1 cellular context compared by ENCODE assay signal in genomic region chr4:3803475-3803847, GRCh38.
A peak's percentile ranks its signal among the peaks of the same experiment; 100 is the strongest.
TF ChIP-seq lines count a peak whose summit lies in the region.

No MANE protein-coding gene starts in this region.

TF ChIP-seq in HepG2, 621 proteins besides CTCF, POLR2A, EP300 and RAD21 (continued from another document and continues in another):
- TF ChIP-seq, protein P1, sequence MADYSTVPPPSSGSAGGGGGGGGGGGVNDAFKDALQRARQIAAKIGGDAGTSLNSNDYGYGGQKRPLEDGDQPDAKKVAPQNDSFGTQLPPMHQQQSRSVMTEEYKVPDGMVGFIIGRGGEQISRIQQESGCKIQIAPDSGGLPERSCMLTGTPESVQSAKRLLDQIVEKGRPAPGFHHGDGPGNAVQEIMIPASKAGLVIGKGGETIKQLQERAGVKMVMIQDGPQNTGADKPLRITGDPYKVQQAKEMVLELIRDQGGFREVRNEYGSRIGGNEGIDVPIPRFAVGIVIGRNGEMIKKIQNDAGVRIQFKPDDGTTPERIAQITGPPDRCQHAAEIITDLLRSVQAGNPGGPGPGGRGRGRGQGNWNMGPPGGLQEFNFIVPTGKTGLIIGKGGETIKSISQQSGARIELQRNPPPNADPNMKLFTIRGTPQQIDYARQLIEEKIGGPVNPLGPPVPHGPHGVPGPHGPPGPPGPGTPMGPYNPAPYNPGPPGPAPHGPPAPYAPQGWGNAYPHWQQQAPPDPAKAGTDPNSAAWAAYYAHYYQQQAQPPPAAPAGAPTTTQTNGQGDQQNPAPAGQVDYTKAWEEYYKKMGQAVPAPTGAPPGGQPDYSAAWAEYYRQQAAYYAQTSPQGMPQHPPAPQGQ (CRISPR knock-in tag; IDR thresholded peaks at IDR 0.05; ENCODE audit: borderline replicate concordance), result no peak
- TF ChIP-seq, protein P2, sequence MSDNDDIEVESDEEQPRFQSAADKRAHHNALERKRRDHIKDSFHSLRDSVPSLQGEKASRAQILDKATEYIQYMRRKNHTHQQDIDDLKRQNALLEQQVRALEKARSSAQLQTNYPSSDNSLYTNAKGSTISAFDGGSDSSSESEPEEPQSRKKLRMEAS (IDR thresholded peaks at IDR 0.05), result peak; percentile 36; the same call in 1 of the 2 replicates
- TF ChIP-seq DNMT3B (CRISPR knock-in tag; conservative IDR thresholded peaks at IDR 0.05), result no peak; the same call in 1 of the 2 replicates
- TF ChIP-seq HNRNPK (IDR thresholded peaks at IDR 0.05; ENCODE audit: low read depth, low read length, poor library complexity, severe bottlenecking), result no peak
- no peak for TF ChIP-seq KDM4B (CRISPR knock-in tag; IDR thresholded peaks at IDR 0.05)
- TF ChIP-seq ZNF230 (CRISPR knock-in tag; IDR thresholded peaks at IDR 0.05), result no peak
- TF ChIP-seq, protein P3, sequence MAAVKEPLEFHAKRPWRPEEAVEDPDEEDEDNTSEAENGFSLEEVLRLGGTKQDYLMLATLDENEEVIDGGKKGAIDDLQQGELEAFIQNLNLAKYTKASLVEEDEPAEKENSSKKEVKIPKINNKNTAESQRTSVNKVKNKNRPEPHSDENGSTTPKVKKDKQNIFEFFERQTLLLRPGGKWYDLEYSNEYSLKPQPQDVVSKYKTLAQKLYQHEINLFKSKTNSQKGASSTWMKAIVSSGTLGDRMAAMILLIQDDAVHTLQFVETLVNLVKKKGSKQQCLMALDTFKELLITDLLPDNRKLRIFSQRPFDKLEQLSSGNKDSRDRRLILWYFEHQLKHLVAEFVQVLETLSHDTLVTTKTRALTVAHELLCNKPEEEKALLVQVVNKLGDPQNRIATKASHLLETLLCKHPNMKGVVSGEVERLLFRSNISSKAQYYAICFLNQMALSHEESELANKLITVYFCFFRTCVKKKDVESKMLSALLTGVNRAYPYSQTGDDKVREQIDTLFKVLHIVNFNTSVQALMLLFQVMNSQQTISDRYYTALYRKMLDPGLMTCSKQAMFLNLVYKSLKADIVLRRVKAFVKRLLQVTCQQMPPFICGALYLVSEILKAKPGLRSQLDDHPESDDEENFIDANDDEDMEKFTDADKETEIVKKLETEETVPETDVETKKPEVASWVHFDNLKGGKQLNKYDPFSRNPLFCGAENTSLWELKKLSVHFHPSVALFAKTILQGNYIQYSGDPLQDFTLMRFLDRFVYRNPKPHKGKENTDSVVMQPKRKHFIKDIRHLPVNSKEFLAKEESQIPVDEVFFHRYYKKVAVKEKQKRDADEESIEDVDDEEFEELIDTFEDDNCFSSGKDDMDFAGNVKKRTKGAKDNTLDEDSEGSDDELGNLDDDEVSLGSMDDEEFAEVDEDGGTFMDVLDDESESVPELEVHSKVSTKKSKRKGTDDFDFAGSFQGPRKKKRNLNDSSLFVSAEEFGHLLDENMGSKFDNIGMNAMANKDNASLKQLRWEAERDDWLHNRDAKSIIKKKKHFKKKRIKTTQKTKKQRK (IDR thresholded peaks at IDR 0.05; ENCODE audit: low read length), result no peak
- no peak for TF ChIP-seq CBX5 (CRISPR knock-in tag; IDR thresholded peaks at IDR 0.05; ENCODE audit: borderline replicate concordance)
- TF ChIP-seq MBD4 (IDR thresholded peaks at IDR 0.05; ENCODE audit: borderline replicate concordance, low read length), result no peak
- no peak for TF ChIP-seq ZNF563 (CRISPR knock-in tag; IDR thresholded peaks at IDR 0.05)
- no peak for TF ChIP-seq CEBPB (IDR thresholded peaks at IDR 0.05; ENCODE audit: borderline replicate concordance, low read depth, low read length)
- no peak for TF ChIP-seq ZNF678 (CRISPR knock-in tag; IDR thresholded peaks at IDR 0.05)
- no peak; the same call in 1 of the 2 replicates for TF ChIP-seq TERF1 (CRISPR knock-in tag; IDR thresholded peaks at IDR 0.05)
- TF ChIP-seq, protein P4, sequence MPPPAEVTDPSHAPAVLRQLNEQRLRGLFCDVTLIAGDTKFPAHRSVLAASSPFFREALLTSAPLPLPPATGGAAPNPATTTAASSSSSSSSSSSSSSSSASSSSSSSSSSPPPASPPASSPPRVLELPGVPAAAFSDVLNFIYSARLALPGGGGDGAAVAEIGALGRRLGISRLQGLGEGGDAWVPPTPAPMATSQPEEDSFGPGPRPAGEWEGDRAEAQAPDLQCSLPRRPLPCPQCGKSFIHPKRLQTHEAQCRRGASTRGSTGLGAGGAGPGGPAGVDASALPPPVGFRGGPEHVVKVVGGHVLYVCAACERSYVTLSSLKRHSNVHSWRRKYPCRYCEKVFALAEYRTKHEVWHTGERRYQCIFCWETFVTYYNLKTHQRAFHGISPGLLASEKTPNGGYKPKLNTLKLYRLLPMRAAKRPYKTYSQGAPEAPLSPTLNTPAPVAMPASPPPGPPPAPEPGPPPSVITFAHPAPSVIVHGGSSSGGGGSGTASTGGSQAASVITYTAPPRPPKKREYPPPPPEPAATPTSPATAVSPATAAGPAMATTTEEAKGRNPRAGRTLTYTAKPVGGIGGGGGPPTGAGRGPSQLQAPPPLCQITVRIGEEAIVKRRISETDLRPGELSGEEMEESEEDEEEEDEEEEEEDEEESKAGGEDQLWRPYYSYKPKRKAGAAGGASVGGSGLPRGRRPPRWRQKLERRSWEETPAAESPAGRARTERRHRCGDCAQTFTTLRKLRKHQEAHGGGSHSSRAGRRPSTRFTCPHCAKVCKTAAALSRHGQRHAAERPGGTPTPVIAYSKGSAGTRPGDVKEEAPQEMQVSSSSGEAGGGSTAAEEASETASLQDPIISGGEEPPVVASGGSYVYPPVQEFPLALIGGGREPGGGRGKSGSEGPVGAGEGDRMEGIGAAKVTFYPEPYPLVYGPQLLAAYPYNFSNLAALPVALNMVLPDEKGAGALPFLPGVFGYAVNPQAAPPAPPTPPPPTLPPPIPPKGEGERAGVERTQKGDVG (CRISPR knock-in tag; IDR thresholded peaks at IDR 0.05; ENCODE audit: borderline replicate concordance), result 0 out of 2 replicates have a peak, but pooled peaks have one; percentile 53
- TF ChIP-seq ZNF550 (CRISPR knock-in tag; IDR thresholded peaks at IDR 0.05; ENCODE audit: borderline replicate concordance), result no peak
- no peak for TF ChIP-seq ZNF205 (CRISPR knock-in tag; IDR thresholded peaks at IDR 0.05)
- TF ChIP-seq HNF4A (CRISPR knock-in tag; IDR thresholded peaks at IDR 0.05), result no peak; the same call in 1 of the 2 replicates
- TF ChIP-seq, protein P5, sequence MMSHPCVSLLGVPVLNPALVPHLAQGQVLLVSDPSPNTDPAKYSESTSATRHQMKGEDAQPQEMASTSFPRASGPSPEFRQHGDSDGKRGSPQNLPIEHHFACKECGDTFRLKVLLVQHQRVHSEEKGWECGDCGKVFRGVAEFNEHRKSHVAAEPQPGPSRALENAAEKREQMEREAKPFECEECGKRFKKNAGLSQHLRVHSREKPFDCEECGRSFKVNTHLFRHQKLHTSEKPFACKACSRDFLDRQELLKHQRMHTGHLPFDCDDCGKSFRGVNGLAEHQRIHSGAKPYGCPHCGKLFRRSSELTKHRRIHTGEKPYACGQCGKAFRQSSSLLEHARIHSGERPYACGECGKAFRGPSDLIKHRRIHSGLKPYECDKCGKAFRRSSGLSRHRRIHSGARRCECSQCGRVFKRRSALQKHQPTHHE (CRISPR knock-in tag; IDR thresholded peaks at IDR 0.05; ENCODE audit: borderline replicate concordance), result no peak
- TF ChIP-seq KLF9 (CRISPR knock-in tag; IDR thresholded peaks at IDR 0.05; ENCODE audit: low read depth), result no peak
- TF ChIP-seq ZFX (CRISPR knock-in tag; IDR thresholded peaks at IDR 0.05; ENCODE audit: low read depth), result peak; percentile 45; the same call in 1 of the 2 replicates
- no peak for TF ChIP-seq PCBP1 (IDR thresholded peaks at IDR 0.05; ENCODE audit: borderline replicate concordance, low read depth, low read length)
- TF ChIP-seq, protein P6, sequence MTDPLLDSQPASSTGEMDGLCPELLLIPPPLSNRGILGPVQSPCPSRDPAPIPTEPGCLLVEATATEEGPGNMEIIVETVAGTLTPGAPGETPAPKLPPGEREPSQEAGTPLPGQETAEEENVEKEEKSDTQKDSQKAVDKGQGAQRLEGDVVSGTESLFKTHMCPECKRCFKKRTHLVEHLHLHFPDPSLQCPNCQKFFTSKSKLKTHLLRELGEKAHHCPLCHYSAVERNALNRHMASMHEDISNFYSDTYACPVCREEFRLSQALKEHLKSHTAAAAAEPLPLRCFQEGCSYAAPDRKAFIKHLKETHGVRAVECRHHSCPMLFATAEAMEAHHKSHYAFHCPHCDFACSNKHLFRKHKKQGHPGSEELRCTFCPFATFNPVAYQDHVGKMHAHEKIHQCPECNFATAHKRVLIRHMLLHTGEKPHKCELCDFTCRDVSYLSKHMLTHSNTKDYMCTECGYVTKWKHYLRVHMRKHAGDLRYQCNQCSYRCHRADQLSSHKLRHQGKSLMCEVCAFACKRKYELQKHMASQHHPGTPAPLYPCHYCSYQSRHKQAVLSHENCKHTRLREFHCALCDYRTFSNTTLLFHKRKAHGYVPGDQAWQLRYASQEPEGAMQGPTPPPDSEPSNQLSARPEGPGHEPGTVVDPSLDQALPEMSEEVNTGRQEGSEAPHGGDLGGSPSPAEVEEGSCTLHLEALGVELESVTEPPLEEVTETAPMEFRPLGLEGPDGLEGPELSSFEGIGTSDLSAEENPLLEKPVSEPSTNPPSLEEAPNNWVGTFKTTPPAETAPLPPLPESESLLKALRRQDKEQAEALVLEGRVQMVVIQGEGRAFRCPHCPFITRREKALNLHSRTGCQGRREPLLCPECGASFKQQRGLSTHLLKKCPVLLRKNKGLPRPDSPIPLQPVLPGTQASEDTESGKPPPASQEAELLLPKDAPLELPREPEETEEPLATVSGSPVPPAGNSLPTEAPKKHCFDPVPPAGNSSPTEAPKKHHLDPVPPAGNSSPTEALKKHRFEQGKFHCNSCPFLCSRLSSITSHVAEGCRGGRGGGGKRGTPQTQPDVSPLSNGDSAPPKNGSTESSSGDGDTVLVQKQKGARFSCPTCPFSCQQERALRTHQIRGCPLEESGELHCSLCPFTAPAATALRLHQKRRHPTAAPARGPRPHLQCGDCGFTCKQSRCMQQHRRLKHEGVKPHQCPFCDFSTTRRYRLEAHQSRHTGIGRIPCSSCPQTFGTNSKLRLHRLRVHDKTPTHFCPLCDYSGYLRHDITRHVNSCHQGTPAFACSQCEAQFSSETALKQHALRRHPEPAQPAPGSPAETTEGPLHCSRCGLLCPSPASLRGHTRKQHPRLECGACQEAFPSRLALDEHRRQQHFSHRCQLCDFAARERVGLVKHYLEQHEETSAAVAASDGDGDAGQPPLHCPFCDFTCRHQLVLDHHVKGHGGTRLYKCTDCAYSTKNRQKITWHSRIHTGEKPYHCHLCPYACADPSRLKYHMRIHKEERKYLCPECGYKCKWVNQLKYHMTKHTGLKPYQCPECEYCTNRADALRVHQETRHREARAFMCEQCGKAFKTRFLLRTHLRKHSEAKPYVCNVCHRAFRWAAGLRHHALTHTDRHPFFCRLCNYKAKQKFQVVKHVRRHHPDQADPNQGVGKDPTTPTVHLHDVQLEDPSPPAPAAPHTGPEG (CRISPR knock-in tag; IDR thresholded peaks at IDR 0.05), result no peak
- no peak for TF ChIP-seq ZNF674 (CRISPR knock-in tag; IDR thresholded peaks at IDR 0.05; ENCODE audit: low read depth)
- TF ChIP-seq, protein P7, sequence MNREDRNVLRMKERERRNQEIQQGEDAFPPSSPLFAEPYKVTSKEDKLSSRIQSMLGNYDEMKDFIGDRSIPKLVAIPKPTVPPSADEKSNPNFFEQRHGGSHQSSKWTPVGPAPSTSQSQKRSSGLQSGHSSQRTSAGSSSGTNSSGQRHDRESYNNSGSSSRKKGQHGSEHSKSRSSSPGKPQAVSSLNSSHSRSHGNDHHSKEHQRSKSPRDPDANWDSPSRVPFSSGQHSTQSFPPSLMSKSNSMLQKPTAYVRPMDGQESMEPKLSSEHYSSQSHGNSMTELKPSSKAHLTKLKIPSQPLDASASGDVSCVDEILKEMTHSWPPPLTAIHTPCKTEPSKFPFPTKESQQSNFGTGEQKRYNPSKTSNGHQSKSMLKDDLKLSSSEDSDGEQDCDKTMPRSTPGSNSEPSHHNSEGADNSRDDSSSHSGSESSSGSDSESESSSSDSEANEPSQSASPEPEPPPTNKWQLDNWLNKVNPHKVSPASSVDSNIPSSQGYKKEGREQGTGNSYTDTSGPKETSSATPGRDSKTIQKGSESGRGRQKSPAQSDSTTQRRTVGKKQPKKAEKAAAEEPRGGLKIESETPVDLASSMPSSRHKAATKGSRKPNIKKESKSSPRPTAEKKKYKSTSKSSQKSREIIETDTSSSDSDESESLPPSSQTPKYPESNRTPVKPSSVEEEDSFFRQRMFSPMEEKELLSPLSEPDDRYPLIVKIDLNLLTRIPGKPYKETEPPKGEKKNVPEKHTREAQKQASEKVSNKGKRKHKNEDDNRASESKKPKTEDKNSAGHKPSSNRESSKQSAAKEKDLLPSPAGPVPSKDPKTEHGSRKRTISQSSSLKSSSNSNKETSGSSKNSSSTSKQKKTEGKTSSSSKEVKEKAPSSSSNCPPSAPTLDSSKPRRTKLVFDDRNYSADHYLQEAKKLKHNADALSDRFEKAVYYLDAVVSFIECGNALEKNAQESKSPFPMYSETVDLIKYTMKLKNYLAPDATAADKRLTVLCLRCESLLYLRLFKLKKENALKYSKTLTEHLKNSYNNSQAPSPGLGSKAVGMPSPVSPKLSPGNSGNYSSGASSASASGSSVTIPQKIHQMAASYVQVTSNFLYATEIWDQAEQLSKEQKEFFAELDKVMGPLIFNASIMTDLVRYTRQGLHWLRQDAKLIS (CRISPR knock-in tag; IDR thresholded peaks at IDR 0.05), result no peak
- TF ChIP-seq HDAC6 (IDR thresholded peaks at IDR 0.05; ENCODE audit: low read depth, low read length), result no peak
- TF ChIP-seq ZNF512 (CRISPR knock-in tag; IDR thresholded peaks at IDR 0.05), result no peak
- TF ChIP-seq KLF6 (CRISPR knock-in tag; IDR thresholded peaks at IDR 0.05), result no peak
- TF ChIP-seq, protein P8, sequence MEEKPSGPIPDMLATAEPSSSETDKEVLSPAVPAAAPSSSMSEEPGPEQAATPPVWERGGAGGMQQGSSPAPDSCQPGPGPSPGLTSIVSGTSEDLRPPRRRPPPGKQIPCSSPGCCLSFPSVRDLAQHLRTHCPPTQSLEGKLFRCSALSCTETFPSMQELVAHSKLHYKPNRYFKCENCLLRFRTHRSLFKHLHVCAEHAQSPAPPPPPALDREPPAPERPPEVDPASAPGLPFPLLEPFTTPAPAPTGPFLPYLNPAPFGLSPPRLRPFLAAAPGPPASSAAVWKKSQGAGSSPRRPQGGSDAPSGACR (CRISPR knock-in tag; IDR thresholded peaks at IDR 0.05), result no peak
